ENCODE assay signal across 2 cellular contexts in the genomic region with DNA sequence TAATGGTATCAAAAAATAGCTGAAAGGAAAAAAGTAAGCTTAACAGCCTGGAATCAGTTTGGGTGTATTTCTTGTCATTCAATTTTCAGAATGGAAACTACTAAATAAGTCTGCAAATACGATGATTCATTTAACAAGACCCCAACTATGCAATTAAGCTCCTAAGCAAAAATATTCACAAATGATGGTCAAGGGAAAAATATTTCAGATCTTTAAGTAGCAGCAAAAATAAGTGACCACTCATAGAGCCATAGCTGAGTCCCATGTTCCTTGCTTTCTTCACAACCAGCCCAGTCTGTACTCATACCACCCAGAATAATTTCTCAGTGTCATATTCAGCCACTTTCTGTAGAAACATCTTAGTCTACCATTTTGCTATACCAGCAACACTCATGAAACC.
TF ChIP-seq lines count a peak whose summit lies in the region.

No MANE protein-coding gene starts in this region.

TF ChIP-seq in A549, 52 proteins besides CTCF, POLR2A, EP300 and RAD21 (continued from another document):
- TF ChIP-seq, protein P1, sequence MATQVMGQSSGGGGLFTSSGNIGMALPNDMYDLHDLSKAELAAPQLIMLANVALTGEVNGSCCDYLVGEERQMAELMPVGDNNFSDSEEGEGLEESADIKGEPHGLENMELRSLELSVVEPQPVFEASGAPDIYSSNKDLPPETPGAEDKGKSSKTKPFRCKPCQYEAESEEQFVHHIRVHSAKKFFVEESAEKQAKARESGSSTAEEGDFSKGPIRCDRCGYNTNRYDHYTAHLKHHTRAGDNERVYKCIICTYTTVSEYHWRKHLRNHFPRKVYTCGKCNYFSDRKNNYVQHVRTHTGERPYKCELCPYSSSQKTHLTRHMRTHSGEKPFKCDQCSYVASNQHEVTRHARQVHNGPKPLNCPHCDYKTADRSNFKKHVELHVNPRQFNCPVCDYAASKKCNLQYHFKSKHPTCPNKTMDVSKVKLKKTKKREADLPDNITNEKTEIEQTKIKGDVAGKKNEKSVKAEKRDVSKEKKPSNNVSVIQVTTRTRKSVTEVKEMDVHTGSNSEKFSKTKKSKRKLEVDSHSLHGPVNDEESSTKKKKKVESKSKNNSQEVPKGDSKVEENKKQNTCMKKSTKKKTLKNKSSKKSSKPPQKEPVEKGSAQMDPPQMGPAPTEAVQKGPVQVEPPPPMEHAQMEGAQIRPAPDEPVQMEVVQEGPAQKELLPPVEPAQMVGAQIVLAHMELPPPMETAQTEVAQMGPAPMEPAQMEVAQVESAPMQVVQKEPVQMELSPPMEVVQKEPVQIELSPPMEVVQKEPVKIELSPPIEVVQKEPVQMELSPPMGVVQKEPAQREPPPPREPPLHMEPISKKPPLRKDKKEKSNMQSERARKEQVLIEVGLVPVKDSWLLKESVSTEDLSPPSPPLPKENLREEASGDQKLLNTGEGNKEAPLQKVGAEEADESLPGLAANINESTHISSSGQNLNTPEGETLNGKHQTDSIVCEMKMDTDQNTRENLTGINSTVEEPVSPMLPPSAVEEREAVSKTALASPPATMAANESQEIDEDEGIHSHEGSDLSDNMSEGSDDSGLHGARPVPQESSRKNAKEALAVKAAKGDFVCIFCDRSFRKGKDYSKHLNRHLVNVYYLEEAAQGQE (IDR thresholded peaks at IDR 0.05) = no peak

TF ChIP-seq in endothelial cell of umbilical vein, 7 proteins besides CTCF, POLR2A, EP300 and RAD21 (continued from another document):
- TF ChIP-seq FOS (IDR thresholded peaks at IDR 0.05; ENCODE audit: borderline replicate concordance, insufficient read depth, low read length) = no peak
- TF ChIP-seq POLR2AphosphoS5 (IDR thresholded peaks at IDR 0.05; ENCODE audit: insufficient read depth, low read depth, low read length) = no peak
- no peak for TF ChIP-seq JUN (IDR thresholded peaks at IDR 0.05; ENCODE audit: borderline replicate concordance, insufficient read depth, insufficient read length, low read depth)
- no peak for TF ChIP-seq MYC (IDR thresholded peaks at IDR 0.05; ENCODE audit: low read depth, low read length)
